Comparison of ENCODE assay signal across 9 cellular contexts in genomic region chrX:87900320-87900908, GRCh38.
DNase-seq lines count a peak whose midpoint lies in the region; ATAC-seq and TF ChIP-seq lines count a peak whose summit lies in the region.
"Had no signal": no experiment of that assay in that cellular context is flagged by ENCODE, and none has a peak within 500 bp of the region (broad histone marks: within the 10 kb centered on the region; RNA-seq: fewer than 3 reads in every experiment).

No MANE protein-coding gene starts in this region.

- no peak for TF ChIP-seq CTCF in epithelial cell of proximal tubule (conservative IDR thresholded peaks at IDR 0.05; ENCODE audit: low read depth, low read length)
- TF ChIP-seq CTCF in RWPE1 (conservative IDR thresholded peaks at IDR 0.05; ENCODE audit: low read depth) = no peak

- ATAC-seq in GM18520 (IDR thresholded peaks at IDR 0.05; ENCODE audit: unreplicated experiment) (peak; percentile 70), GM21717 (IDR thresholded peaks at IDR 0.05; ENCODE audit: unreplicated experiment) (peak; percentile 67)

- no peak overlapping the region for H3K27ac ChIP-seq in RWPE1
- H3K27ac ChIP-seq: HL-60 had no signal

- peak; percentile 14 for DNase-seq in HS-5 (ENCODE audit: low read depth)
- DNase-seq in epithelial cell of proximal tubule (ENCODE audit: low read depth) = peak; percentile 23
- no peak for DNase-seq in SK-N-DZ (ENCODE audit: low spot score)
- no peak for DNase-seq in RWPE1 (ENCODE audit: low spot score)
- no peak for DNase-seq in CD1c-positive myeloid dendritic cell (ENCODE audit: extremely low spot score)
- no peak for DNase-seq in C1 segment of cervical spinal cord (lab: John Stamatoyannopoulos, UW)

- CTCF ChIA-PET in RWPE1 (lab: Yijun Ruan, JAX) = no interaction called here

- no peak overlapping the region for H3K4me3 ChIP-seq in epithelial cell of proximal tubule (ENCODE audit: low read depth, low read length)

- POLR2A ChIA-PET in RWPE1 (lab: Yijun Ruan, JAX; ENCODE audit: low non-redundant PET) = no interaction called here

Comparison
In these comparisons a context has a peak if more than half of its experiments do, and no peak if none do; other contexts are left out.
1. DNase-seq: peak in HS-5 (single experiment) and epithelial cell of proximal tubule (single experiment); none in SK-N-DZ (single experiment), RWPE1 (single experiment), CD1c-positive myeloid dendritic cell (single experiment) and C1 segment of cervical spinal cord (0 of 14).